ENCODE assay signal across 11 cellular contexts in the genomic region with DNA sequence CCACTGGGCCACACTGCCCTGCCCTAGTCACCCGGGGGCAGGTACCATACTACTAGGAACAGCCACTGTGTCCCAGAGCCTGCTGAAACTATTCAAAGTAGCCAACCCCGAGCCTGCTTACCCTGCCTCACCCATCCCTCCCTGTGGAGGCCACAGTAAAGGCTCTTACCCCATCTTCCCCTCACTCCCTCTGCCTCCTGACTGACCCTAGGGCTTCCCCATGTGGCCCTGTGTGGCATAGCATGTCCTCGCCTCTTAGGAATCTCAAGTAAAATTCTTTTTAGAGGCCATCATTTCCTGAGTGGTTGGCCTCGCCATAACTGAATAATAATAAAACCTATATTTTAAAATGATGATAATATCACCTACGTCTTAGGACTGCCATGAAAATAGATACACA.
A peak's percentile ranks its signal among the peaks of the same experiment; 100 is the strongest.
DNase-seq lines count a peak whose midpoint lies in the region; ATAC-seq and TF ChIP-seq lines count a peak whose summit lies in the region.
"Had no signal": no experiment of that assay in that cellular context is flagged by ENCODE, and none has a peak within 500 bp of the region (broad histone marks: within the 10 kb centered on the region; RNA-seq: fewer than 3 reads in every experiment).

No MANE protein-coding gene starts in this region.

- no peaks in the 10 kb centered on the region for H3K9me3 Mint-ChIP-seq in progenitor cell of endocrine pancreas (ENCODE audit: low read depth)
- H3K9me3 Mint-ChIP-seq: CD4-positive, CD25-positive, alpha-beta regulatory T cell; central memory CD8-positive, alpha-beta T cell had no signal

- TF ChIP-seq CTCF in cardiac fibroblast (IDR thresholded peaks at IDR 0.05; ENCODE audit: low read depth, low read length) (peak; percentile 45), progenitor cell of endocrine pancreas (IDR thresholded peaks at IDR 0.05; ENCODE audit: unreplicated experiment) (peak; percentile 44), heart right ventricle (IDR thresholded peaks at IDR 0.05) (peak in 2 of 9 donors; percentile 9 to 13)

- H3K4me1 ChIP-seq in heart right ventricle = peaks cover 0 to 7% (median 0%) of the 10 kb centered on the region in 9 donors

- no peak overlapping the region for H3K4me3 Mint-ChIP-seq in progenitor cell of endocrine pancreas (ENCODE audit: low read depth)
- H3K4me3 Mint-ChIP-seq: CD4-positive, CD25-positive, alpha-beta regulatory T cell; central memory CD8-positive, alpha-beta T cell had no signal

- H3K9me3 ChIP-seq in heart right ventricle = no peaks in the 10 kb centered on the region

- H3K4me1 Mint-ChIP-seq in progenitor cell of endocrine pancreas (ENCODE audit: low read depth) = peaks cover 4% of the 10 kb centered on the region

- peaks cover 20 to 91% (median 83%) of the 10 kb centered on the region in 7 donors for H3K27me3 ChIP-seq in heart right ventricle

- no peak overlapping the region for H3K27ac Mint-ChIP-seq in progenitor cell of endocrine pancreas
- H3K27ac Mint-ChIP-seq: CD4-positive, CD25-positive, alpha-beta regulatory T cell had no signal

- intact Hi-C loops in heart right ventricle (cut with DNase I) = loop anchor here in 1 of 10 donors (10.0 kb wide), 1 partner anchor 359 kb away; no protein-coding TSS in a partner anchor

- no peak overlapping the region for H3K27ac ChIP-seq in heart right ventricle

- no peaks in the 10 kb centered on the region for H3K36me3 ChIP-seq in heart right ventricle

- H3K4me3 ChIP-seq in cardiac fibroblast (replicated peaks in 1 of 2; ENCODE audit: low read depth in 2 of 2, low read length in 2 of 2) = no peak overlapping the region
- no peak overlapping the region for H3K4me3 ChIP-seq in heart right ventricle
- H3K4me3 ChIP-seq: lung had no signal

- no peaks in the 10 kb centered on the region for H3K36me3 Mint-ChIP-seq in progenitor cell of endocrine pancreas (ENCODE audit: insufficient read depth)
- H3K36me3 Mint-ChIP-seq: CD4-positive, CD25-positive, alpha-beta regulatory T cell had no signal

- H3K27me3 Mint-ChIP-seq in progenitor cell of endocrine pancreas = peaks cover 88% of the 10 kb centered on the region

- DNase-seq in NCI-H524 (lab: John Stamatoyannopoulos, UW) = peak; percentile 46 to 75
- DNase-seq in NCI-H524 treated with DMSO at 0.1 percent for 48 hours (lab: John Stamatoyannopoulos, UW) = no peak
- DNase-seq in M059J (ENCODE audit: low read depth) = peak; percentile 34
- DNase-seq in cardiac fibroblast (ENCODE audit: low read depth in 2 of 2) = peak; percentile 17 to 50
- no peak for DNase-seq in progenitor cell of endocrine pancreas (ENCODE audit: low spot score, unreplicated experiment)
- no peak for DNase-seq in heart right ventricle
- DNase-seq: CD4-positive, CD25-positive, alpha-beta regulatory T cell had no signal

- ATAC-seq in HG02678 (IDR thresholded peaks at IDR 0.05; ENCODE audit: unreplicated experiment) = no peak
- no peak for ATAC-seq in GM21723 (IDR thresholded peaks at IDR 0.05; ENCODE audit: unreplicated experiment)
- ATAC-seq in heart right ventricle = no peak

- 44 to 48% methylated on average over 5 of the region's 5 CpGs for WGBS in heart right ventricle, 2 donors

Comparison
In these comparisons a context has a peak if more than half of its experiments do, and no peak if none do; other contexts are left out.
1. DNase-seq: peak in NCI-H524 (2 of 2), M059J (single experiment) and cardiac fibroblast (2 of 2); none in NCI-H524 treated with DMSO at 0.1 percent for 48 hours (single experiment), progenitor cell of endocrine pancreas (single experiment) and heart right ventricle (0 of 2).